ENCODE assay signal across 1 cellular context in the genomic region with DNA sequence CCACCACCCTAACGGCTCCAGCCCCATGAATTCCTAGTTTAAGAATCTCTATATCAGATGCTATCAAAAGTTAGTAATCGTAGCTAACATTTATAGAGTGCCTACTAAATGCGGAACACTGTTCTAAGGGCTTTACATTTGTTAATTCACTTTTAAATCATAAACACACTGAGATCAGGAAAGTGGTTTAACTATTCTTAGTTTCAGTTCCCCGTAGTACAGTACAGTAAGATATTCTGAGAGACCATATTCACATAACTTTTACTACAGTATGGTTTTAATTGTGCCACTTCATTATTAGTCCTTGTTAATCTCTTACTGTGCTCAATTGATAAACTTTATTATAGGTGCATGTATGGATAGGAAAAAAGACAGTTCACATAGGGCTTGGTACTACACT.
TF ChIP-seq lines count a peak whose summit lies in the region.

No MANE protein-coding gene starts in this region.

TF ChIP-seq in GM12878, 131 proteins besides CTCF, POLR2A, EP300 and RAD21 (continued from another document):
- TF ChIP-seq ZBTB11 (CRISPR knock-in tag; IDR thresholded peaks at IDR 0.05) (no peak), ZBTB40 (IDR thresholded peaks at IDR 0.05; ENCODE audit: borderline replicate concordance) (no peak)
- TF ChIP-seq, protein P1, sequence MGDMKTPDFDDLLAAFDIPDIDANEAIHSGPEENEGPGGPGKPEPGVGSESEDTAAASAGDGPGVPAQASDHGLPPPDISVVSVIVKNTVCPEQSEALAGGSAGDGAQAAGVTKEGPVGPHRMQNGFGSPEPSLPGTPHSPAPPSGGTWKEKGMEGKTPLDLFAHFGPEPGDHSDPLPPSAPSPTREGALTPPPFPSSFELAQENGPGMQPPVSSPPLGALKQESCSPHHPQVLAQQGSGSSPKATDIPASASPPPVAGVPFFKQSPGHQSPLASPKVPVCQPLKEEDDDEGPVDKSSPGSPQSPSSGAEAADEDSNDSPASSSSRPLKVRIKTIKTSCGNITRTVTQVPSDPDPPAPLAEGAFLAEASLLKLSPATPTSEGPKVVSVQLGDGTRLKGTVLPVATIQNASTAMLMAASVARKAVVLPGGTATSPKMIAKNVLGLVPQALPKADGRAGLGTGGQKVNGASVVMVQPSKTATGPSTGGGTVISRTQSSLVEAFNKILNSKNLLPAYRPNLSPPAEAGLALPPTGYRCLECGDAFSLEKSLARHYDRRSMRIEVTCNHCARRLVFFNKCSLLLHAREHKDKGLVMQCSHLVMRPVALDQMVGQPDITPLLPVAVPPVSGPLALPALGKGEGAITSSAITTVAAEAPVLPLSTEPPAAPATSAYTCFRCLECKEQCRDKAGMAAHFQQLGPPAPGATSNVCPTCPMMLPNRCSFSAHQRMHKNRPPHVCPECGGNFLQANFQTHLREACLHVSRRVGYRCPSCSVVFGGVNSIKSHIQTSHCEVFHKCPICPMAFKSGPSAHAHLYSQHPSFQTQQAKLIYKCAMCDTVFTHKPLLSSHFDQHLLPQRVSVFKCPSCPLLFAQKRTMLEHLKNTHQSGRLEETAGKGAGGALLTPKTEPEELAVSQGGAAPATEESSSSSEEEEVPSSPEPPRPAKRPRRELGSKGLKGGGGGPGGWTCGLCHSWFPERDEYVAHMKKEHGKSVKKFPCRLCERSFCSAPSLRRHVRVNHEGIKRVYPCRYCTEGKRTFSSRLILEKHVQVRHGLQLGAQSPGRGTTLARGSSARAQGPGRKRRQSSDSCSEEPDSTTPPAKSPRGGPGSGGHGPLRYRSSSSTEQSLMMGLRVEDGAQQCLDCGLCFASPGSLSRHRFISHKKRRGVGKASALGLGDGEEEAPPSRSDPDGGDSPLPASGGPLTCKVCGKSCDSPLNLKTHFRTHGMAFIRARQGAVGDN (IDR thresholded peaks at IDR 0.05): no peak
- TF ChIP-seq, protein P2, sequence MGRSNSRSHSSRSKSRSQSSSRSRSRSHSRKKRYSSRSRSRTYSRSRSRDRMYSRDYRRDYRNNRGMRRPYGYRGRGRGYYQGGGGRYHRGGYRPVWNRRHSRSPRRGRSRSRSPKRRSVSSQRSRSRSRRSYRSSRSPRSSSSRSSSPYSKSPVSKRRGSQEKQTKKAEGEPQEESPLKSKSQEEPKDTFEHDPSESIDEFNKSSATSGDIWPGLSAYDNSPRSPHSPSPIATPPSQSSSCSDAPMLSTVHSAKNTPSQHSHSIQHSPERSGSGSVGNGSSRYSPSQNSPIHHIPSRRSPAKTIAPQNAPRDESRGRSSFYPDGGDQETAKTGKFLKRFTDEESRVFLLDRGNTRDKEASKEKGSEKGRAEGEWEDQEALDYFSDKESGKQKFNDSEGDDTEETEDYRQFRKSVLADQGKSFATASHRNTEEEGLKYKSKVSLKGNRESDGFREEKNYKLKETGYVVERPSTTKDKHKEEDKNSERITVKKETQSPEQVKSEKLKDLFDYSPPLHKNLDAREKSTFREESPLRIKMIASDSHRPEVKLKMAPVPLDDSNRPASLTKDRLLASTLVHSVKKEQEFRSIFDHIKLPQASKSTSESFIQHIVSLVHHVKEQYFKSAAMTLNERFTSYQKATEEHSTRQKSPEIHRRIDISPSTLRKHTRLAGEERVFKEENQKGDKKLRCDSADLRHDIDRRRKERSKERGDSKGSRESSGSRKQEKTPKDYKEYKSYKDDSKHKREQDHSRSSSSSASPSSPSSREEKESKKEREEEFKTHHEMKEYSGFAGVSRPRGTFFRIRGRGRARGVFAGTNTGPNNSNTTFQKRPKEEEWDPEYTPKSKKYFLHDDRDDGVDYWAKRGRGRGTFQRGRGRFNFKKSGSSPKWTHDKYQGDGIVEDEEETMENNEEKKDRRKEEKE (IDR thresholded peaks at IDR 0.05): no peak
